ENCODE assay signal across 8 cellular contexts in the genomic region with DNA sequence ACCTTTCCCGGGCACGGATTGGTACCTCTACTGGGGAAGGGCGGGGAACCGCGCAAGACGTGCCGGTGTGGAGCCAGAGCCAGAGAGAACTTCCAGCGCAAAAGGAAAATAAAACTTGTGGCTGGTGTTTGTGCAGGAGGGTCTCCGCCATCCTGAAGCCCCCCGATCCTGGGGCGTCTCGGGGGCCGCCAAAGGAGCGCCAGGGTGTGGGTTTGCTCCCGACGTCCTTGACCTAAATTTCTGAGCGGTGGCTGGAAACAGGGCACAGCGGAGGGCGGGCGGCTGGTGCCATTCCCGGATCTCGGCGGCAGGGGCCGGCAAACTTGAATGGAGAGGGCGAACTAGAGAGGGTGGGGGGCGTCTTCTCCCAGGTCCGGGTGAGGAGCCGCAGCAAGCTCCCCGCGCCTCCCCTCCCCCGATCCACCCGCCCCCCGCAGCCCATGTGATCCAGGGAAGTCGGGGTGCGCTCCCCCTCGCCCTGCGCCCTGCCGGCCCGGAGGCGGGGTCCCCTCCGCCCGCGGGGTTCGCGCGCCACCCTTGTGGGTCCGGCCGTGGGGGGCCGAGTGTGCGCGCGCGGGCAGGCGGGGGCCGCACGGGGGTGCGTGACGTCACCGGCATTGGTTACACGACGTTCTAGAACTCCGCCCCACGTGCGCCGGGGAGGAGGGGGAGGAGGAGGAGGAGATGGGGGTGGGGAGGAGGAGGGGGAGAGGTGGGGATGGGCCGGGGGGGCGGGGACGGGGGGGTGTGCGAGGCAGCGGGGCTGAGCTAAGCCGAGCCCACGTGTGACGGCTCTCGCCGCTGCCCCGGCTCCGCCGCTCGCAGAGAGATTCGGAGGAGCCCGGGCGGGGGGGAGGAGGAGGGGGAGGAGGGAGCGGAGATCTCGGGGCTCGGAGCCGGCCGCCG. TPM values are rescaled to one million over a fixed set of nuclear protein-coding genes. Genes with fewer than 3 reads are reported as not detected.
DNase-seq lines count a peak whose midpoint lies in the region; ATAC-seq and TF ChIP-seq lines count a peak whose summit lies in the region.

A gene (plus strand): TSS at position 748 of the 906 bp plus-strand sequence. CDS start 220 bp downstream, outside the sequence.

- in situ Hi-C loops in KBM-7 (cut with MboI; ENCODE audit: low pct_unique_long_range_greater_than_20kb, low sequenced_read_pairs): no loop called here

- peak; percentile 75 for ATAC-seq in GM21619 (IDR thresholded peaks at IDR 0.05; ENCODE audit: unreplicated experiment)
- ATAC-seq in stimulated activated naive CD8-positive, alpha-beta T cell treated with anti-CD3 and anti-CD28 coated beads, Interleukin-15, Interleukin-2, amounts not matched to agents 100 U/mL and 50 U/mL, for 24 hours: peak; percentile 82

- H3K27ac Mint-ChIP-seq in nephron progenitor cell: peak within 1 kb of the TSS; percentile 99

- peaks cover 10% of the 10 kb centered on the region for H3K9me3 Mint-ChIP-seq in nephron progenitor cell

- DNase-seq in D341Med (ENCODE audit: low spot score) (peak; percentile 97), KBM-7 (peak; percentile 34), SHP77 treated with DMSO at 0.1 percent for 48 hours (lab: John Stamatoyannopoulos, UW) (peak; percentile 21), activated gamma-delta T cell (lab: John Stamatoyannopoulos, UW) (peak; percentile 89), fibroblast of the aortic adventitia (ENCODE audit: low read depth) (peak; percentile 69), nephron progenitor cell (peak; percentile 90)
- peak; percentile 91 for DNase-seq in stimulated activated naive CD8-positive, alpha-beta T cell treated with anti-CD3 and anti-CD28 coated beads, Interleukin-15, Interleukin-2, amounts not matched to agents 100 U/mL and 50 U/mL, for 24 hours

- H3K4me1 Mint-ChIP-seq in nephron progenitor cell: peaks cover 60% of the 10 kb centered on the region

- H3K27me3 Mint-ChIP-seq in nephron progenitor cell (ENCODE audit: low read depth, poor library complexity): no peaks in the 10 kb centered on the region

- TF ChIP-seq CTCF in fibroblast of the aortic adventitia (IDR thresholded peaks at IDR 0.05; ENCODE audit: insufficient read depth, low read length): peak; percentile 8
- TF ChIP-seq CTCF in nephron progenitor cell (IDR thresholded peaks at IDR 0.05): no peak

- peaks cover 16% of the 10 kb centered on the region for H3K36me3 Mint-ChIP-seq in nephron progenitor cell (ENCODE audit: low read depth)

- H3K4me3 ChIP-seq in fibroblast of the aortic adventitia (ENCODE audit: low read depth, low read length): peak within 1 kb of the TSS; percentile 73

- peak within 1 kb of the TSS; percentile 98 for H3K4me3 Mint-ChIP-seq in nephron progenitor cell

RNA-seq across cellular contexts. Expression of the gene that starts here (rescaled TPM):
- total RNA-seq in fibroblast of the aortic adventitia (ENCODE audit: low replicate concordance): 12.3 and 12.6 TPM in 2 replicates

Comparison
In these comparisons a context has a peak if more than half of its experiments do, and no peak if none do; other contexts are left out.
1. Peak in every context shown above with its lines: DNase-seq, ATAC-seq and H3K4me3 ChIP-seq.
2. DNase-seq: peak in every context shown above with its lines; median percentile 97 in D341Med; 91 in stimulated activated naive CD8-positive, alpha-beta T cell treated with anti-CD3 and anti-CD28 coated beads, Interleukin-15, Interleukin-2, amounts not matched to agents 100 U/mL and 50 U/mL, for 24 hours; 90 in nephron progenitor cell; 89 in activated gamma-delta T cell; 69 in fibroblast of the aortic adventitia; 34 in KBM-7; 21 in SHP77 treated with DMSO at 0.1 percent for 48 hours.